Comparison of ENCODE assay signal across 1 cellular context in genomic region chr10:110852255-110852896, GRCh38.
TF ChIP-seq lines count a peak whose summit lies in the region.

No MANE protein-coding gene starts in this region.

TF ChIP-seq in HepG2, 621 proteins besides CTCF, POLR2A, EP300 and RAD21 (continued from another document and continues in another):
- TF ChIP-seq STAT6 (CRISPR knock-in tag; IDR thresholded peaks at IDR 0.05; ENCODE audit: borderline replicate concordance) (no peak), GPBP1L1 (CRISPR knock-in tag; IDR thresholded peaks at IDR 0.05) (no peak), ZNF337 (CRISPR knock-in tag; IDR thresholded peaks at IDR 0.05; ENCODE audit: borderline replicate concordance, low read depth) (no peak), ZBTB8A (CRISPR knock-in tag; IDR thresholded peaks at IDR 0.05; ENCODE audit: borderline replicate concordance, low read depth) (no peak), ZFP1 (CRISPR knock-in tag; IDR thresholded peaks at IDR 0.05) (no peak), SALL1 (CRISPR knock-in tag; IDR thresholded peaks at IDR 0.05) (peak; percentile 64), ZNF292 (CRISPR knock-in tag; IDR thresholded peaks at IDR 0.05; ENCODE audit: borderline replicate concordance, low read depth) (peak; percentile 60; the same call in 1 of the 2 replicates), TGIF2 (CRISPR knock-in tag; IDR thresholded peaks at IDR 0.05) (no peak; the same call in 1 of the 2 replicates), ATF6 (CRISPR knock-in tag; conservative IDR thresholded peaks at IDR 0.05) (no peak), ZFP91 (CRISPR knock-in tag; IDR thresholded peaks at IDR 0.05; ENCODE audit: borderline replicate concordance) (no peak), PHB2 (IDR thresholded peaks at IDR 0.05; ENCODE audit: partially characterized antibody) (no peak), HOXA3 (CRISPR knock-in tag; IDR thresholded peaks at IDR 0.05) (no peak), ZNF224 (CRISPR knock-in tag; IDR thresholded peaks at IDR 0.05) (no peak), ZNF614 (CRISPR knock-in tag; IDR thresholded peaks at IDR 0.05; ENCODE audit: borderline replicate concordance) (no peak), HMGA1 (CRISPR knock-in tag; conservative IDR thresholded peaks at IDR 0.05) (no peak), ZNF747 (CRISPR knock-in tag; IDR thresholded peaks at IDR 0.05; ENCODE audit: borderline replicate concordance) (no peak), KDM2A (CRISPR knock-in tag; IDR thresholded peaks at IDR 0.05; ENCODE audit: borderline replicate concordance, low read depth) (no peak), NFKB2 (CRISPR knock-in tag; IDR thresholded peaks at IDR 0.05; ENCODE audit: borderline replicate concordance) (no peak), ZFP36L2 (CRISPR knock-in tag; IDR thresholded peaks at IDR 0.05) (no peak), ZNF276 (CRISPR knock-in tag; IDR thresholded peaks at IDR 0.05; ENCODE audit: low read depth) (no peak), PAWR (CRISPR knock-in tag; IDR thresholded peaks at IDR 0.05; ENCODE audit: borderline replicate concordance) (no peak), ZNF205 (CRISPR knock-in tag; IDR thresholded peaks at IDR 0.05) (0 out of 2 replicates have a peak, but pooled peaks have one; percentile 19), AHR (CRISPR knock-in tag; IDR thresholded peaks at IDR 0.05) (no peak), ZNF574 (CRISPR knock-in tag; IDR thresholded peaks at IDR 0.05) (no peak), ZFP82 (CRISPR knock-in tag; IDR thresholded peaks at IDR 0.05; ENCODE audit: borderline replicate concordance) (no peak), HCFC1 (IDR thresholded peaks at IDR 0.05; ENCODE audit: low read depth, low read length) (no peak), KAT8 (CRISPR knock-in tag; IDR thresholded peaks at IDR 0.05) (0 out of 2 replicates have a peak, but pooled peaks have one; percentile 49), EEA1 (CRISPR knock-in tag; IDR thresholded peaks at IDR 0.05; ENCODE audit: borderline replicate concordance) (no peak), ZNF484 (CRISPR knock-in tag; IDR thresholded peaks at IDR 0.05; ENCODE audit: borderline replicate concordance, low read depth) (no peak), ZNF256 (CRISPR knock-in tag; conservative IDR thresholded peaks at IDR 0.05) (no peak), RCOR2 (CRISPR knock-in tag; IDR thresholded peaks at IDR 0.05) (no peak), SIN3B (IDR thresholded peaks at IDR 0.05; ENCODE audit: low read length) (no peak), CREM (IDR thresholded peaks at IDR 0.05) (no peak), CREM (CRISPR knock-in tag; IDR thresholded peaks at IDR 0.05) (no peak), ZNF18 (CRISPR knock-in tag; IDR thresholded peaks at IDR 0.05; ENCODE audit: insufficient replicate concordance) (no peak), SRSF4 (IDR thresholded peaks at IDR 0.05; ENCODE audit: low read depth, low read length, poor library complexity, severe bottlenecking) (no peak), ZNF572 (CRISPR knock-in tag; IDR thresholded peaks at IDR 0.05) (no peak), HMG20B (CRISPR knock-in tag; conservative IDR thresholded peaks at IDR 0.05) (no peak), HOXA5 (CRISPR knock-in tag; IDR thresholded peaks at IDR 0.05) (no peak), TAF15 (IDR thresholded peaks at IDR 0.05; ENCODE audit: low read depth, low read length, poor library complexity, severe bottlenecking) (no peak), NFYC (CRISPR knock-in tag; IDR thresholded peaks at IDR 0.05) (no peak), REL (CRISPR knock-in tag; conservative IDR thresholded peaks at IDR 0.05) (no peak), ZC3H13 (CRISPR knock-in tag; IDR thresholded peaks at IDR 0.05) (no peak), ZBTB37 (CRISPR knock-in tag; IDR thresholded peaks at IDR 0.05) (peak; percentile 47; the same call in 1 of the 2 replicates), ZNF234 (CRISPR knock-in tag; conservative IDR thresholded peaks at IDR 0.05) (no peak), CEBPG (CRISPR knock-in tag; IDR thresholded peaks at IDR 0.05) (no peak), ATF2 (CRISPR knock-in tag; IDR thresholded peaks at IDR 0.05) (no peak), LBX2 (CRISPR knock-in tag; IDR thresholded peaks at IDR 0.05; ENCODE audit: borderline replicate concordance) (no peak), ZSCAN31 (CRISPR knock-in tag; IDR thresholded peaks at IDR 0.05; ENCODE audit: low read depth) (no peak), ZNF619 (CRISPR knock-in tag; IDR thresholded peaks at IDR 0.05) (no peak), THYN1 (CRISPR knock-in tag; IDR thresholded peaks at IDR 0.05; ENCODE audit: borderline replicate concordance, low read depth) (no peak), SAP130 (CRISPR knock-in tag; IDR thresholded peaks at IDR 0.05; ENCODE audit: low read depth) (peak; percentile 92)
